Comparison of ENCODE assay signal across 12 cellular contexts in genomic region chr4:10008208-10009005, GRCh38. TPM values are rescaled to one million over a fixed set of nuclear protein-coding genes. Genes with fewer than 3 reads are reported as not detected.
DNase-seq lines count a peak whose midpoint lies in the region; TF ChIP-seq lines count a peak whose summit lies in the region.
"Had no signal": no experiment of that assay in that cellular context is flagged by ENCODE, and none has a peak within 500 bp of the region (broad histone marks: within the 10 kb centered on the region; RNA-seq: fewer than 3 reads in every experiment).

No MANE protein-coding gene starts in this region.

- no peaks in the 10 kb centered on the region for H3K36me3 Mint-ChIP-seq in neural crest cell (ENCODE audit: low read depth)
- H3K36me3 Mint-ChIP-seq: naive B cell had no signal

- in situ Hi-C loops in GM13977 (cut with MboI; ENCODE audit: low pct_unique_long_range_greater_than_20kb, low sequenced_read_pairs, unreplicated experiment), result no loop called here
- in situ Hi-C loops in KBM-7 (cut with MboI; ENCODE audit: low pct_unique_long_range_greater_than_20kb, low sequenced_read_pairs), result no loop called here

- H3K27ac Mint-ChIP-seq in neural crest cell (ENCODE audit: unreplicated experiment), result peak overlapping the region; percentile 20

- H3K9me3 Mint-ChIP-seq in neural crest cell, result no peaks in the 10 kb centered on the region

- DNase-seq in COR-L47 (lab: John Stamatoyannopoulos, UW), result peak; percentile 72
- peak; percentile 56 to 81 for DNase-seq in NCI-H2081 (lab: John Stamatoyannopoulos, UW)
- peak in 2 of 61 donors; percentile 10 to 13 for DNase-seq in caudate nucleus (lab: John Stamatoyannopoulos, UW)
- DNase-seq in neural crest cell (ENCODE audit: low read depth, low spot score), result no peak
- no peak for DNase-seq in MV-4-11 (lab: John Stamatoyannopoulos, UW)
- DNase-seq in GM13977 (ENCODE audit: low spot score), result no peak
- DNase-seq in KBM-7, result no peak
- no peak for DNase-seq in glomerular visceral epithelial cell (ENCODE audit: extremely low spot score)
- DNase-seq: activated naive CD4-positive, alpha-beta T cell treated with anti-CD3 and anti-CD28 coated beads, Interleukin-2, amount 50 U/mL, for 16 hours; naive B cell; NCI-H2171; spleen had no signal

- H3K4me3 Mint-ChIP-seq in neural crest cell, result no peak overlapping the region
- H3K4me3 Mint-ChIP-seq: naive B cell had no signal

- peaks cover 6% of the 10 kb centered on the region for H3K4me1 Mint-ChIP-seq in neural crest cell

- TF ChIP-seq CTCF in neural crest cell (conservative IDR thresholded peaks at IDR 0.05), result no peak
- TF ChIP-seq CTCF in GM13977 (IDR thresholded peaks at IDR 0.05; ENCODE audit: extremely low read depth, insufficient read depth, missing control alignments), result no peak

- peak overlapping the region; percentile 52 for H3K27ac ChIP-seq in caudate nucleus (ENCODE audit: low read depth, low read length)
- H3K27ac ChIP-seq: spleen had no signal

- H3K27me3 Mint-ChIP-seq in neural crest cell (ENCODE audit: low read depth), result no peaks in the 10 kb centered on the region
- H3K27me3 Mint-ChIP-seq: naive B cell had no signal

RNA-seq across cellular contexts. Expression of gene SLC2A9, which starts 12.9 kb away (rescaled TPM):
- 0.26 TPM in 1 of 2 replicates, not detected in the other for total RNA-seq in neural crest cell

Comparison
In these comparisons a context has a peak if more than half of its experiments do, and no peak if none do; other contexts are left out.
1. DNase-seq: peak in COR-L47 (single experiment) and NCI-H2081 (2 of 2); none in neural crest cell (single experiment), MV-4-11 (single experiment), GM13977 (single experiment), KBM-7 (single experiment) and glomerular visceral epithelial cell (single experiment).